In the genomic region with DNA sequence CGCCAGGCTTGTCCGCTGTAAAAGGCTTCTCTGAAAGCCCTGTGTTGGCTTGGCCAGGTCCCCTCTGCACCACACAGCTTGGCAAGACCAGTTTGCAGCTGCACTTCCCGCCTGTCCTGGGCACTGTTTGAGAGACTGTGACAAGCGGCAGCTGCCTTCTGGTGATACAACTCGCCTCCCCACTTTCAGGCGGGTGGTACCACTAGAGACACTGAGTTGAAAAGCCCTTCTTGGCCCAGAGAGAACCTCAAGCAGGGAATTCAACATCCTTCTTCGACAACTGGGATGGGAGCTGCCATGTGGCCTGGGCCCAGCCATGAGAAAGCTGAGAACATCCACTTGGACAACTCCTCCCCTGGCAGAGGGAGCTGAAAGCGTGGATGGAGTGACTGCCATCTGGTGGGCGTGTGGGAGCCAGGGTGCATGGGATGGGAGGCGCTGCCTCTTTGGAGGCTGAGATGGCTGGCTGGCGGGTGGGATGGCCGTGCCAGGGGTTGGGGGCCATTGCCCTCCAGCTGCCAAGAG, we compare ENCODE assay signal across 9 cellular contexts.
DNase-seq lines count a peak whose midpoint lies in the region; ATAC-seq, FAIRE-seq and TF ChIP-seq lines count a peak whose summit lies in the region.
"Had no signal": no experiment of that assay in that cellular context is flagged by ENCODE, and none has a peak within 500 bp of the region (broad histone marks: within the 10 kb centered on the region; RNA-seq: fewer than 3 reads in every experiment).

No MANE protein-coding gene starts in this region.

- TF ChIP-seq POLR2A in H54 (IDR thresholded peaks at IDR 0.05; ENCODE audit: low read depth, low read length): no peak

- ATAC-seq in HG03045 (IDR thresholded peaks at IDR 0.05; ENCODE audit: unreplicated experiment): no peak
- ATAC-seq in GM21717 (IDR thresholded peaks at IDR 0.05; ENCODE audit: unreplicated experiment): no peak

- peak; percentile 41 for FAIRE-seq in H54 (lab: Jason Lieb, UNC)

- peak; percentile 27 for DNase-seq in COLO668 (lab: John Stamatoyannopoulos, UW; ENCODE audit: unreplicated experiment)
- peak; percentile 29 for DNase-seq in H54 (ENCODE audit: insufficient read length, low spot score)
- DNase-seq in RPMI8226: peak; percentile 20
- DNase-seq in iPS-NIHi7 (ENCODE audit: extremely low spot score): peak; percentile 66
- DNase-seq in stimulated activated CD4-positive, alpha-beta T cell treated with anti-CD3 and anti-CD28 coated beads, Interleukin-2, amount 100 ng/mL, for 24 hours: no peak
- no peak for DNase-seq in T-helper 9 cell
- DNase-seq: T-helper 2 cell had no signal

Comparison
In these comparisons a context has a peak if more than half of its experiments do, and no peak if none do; other contexts are left out.
1. DNase-seq: peak in COLO668 (single experiment), H54 (single experiment), RPMI8226 (single experiment) and iPS-NIHi7 (single experiment); none in stimulated activated CD4-positive, alpha-beta T cell treated with anti-CD3 and anti-CD28 coated beads, Interleukin-2, amount 100 ng/mL, for 24 hours (0 of 2) and T-helper 9 cell (single experiment).